7 cellular contexts compared by ENCODE assay signal in genomic region chr1:93661341-93661740, GRCh38. TPM values are rescaled to one million over a fixed set of nuclear protein-coding genes. Genes with fewer than 3 reads are reported as not detected.
A peak's percentile ranks its signal among the peaks of the same experiment; 100 is the strongest.
DNase-seq lines count a peak whose midpoint lies in the region; ATAC-seq and TF ChIP-seq lines count a peak whose summit lies in the region.
"Not testable (repeated sequence)": the region's sequence is repeated elsewhere in the genome, so short reads cannot be mapped to it uniquely, and the experiment has no call there.

No MANE protein-coding gene starts in this region.

- not testable (repeated sequence) for H3K4me3 ChIP-seq in HCT116 (replicated peaks in 1 of 2; ENCODE audit: low read depth in 1 of 2, low read length in 2 of 2); SJSA1; mammary epithelial cell (replicated peaks in 1 of 3; ENCODE audit: insufficient read depth in 1 of 3, low read depth in 2 of 3, low read length in 3 of 3); gastroesophageal sphincter; mesodermal cell (ENCODE audit: extremely low read depth, insufficient read depth, low read length, poor library complexity, severe bottlenecking); rectal smooth muscle tissue (ENCODE audit: low read length); testis

- H3K9me3 ChIP-seq in HCT116 (ENCODE audit: control insufficient read depth in 1 of 2, insufficient read depth in 1 of 2, low read depth in 1 of 2, low read length in 2 of 2); SJSA1 (replicated peaks); mammary epithelial cell (replicated peaks; ENCODE audit: insufficient read depth, low read length); gastroesophageal sphincter; mesodermal cell (ENCODE audit: control insufficient read depth, low read length); testis: not testable (repeated sequence)

- DNase-seq in HCT116 (ENCODE audit: low read depth, low spot score); SJSA1 (ENCODE audit: low read depth in 1 of 2, low spot score in 2 of 2); mammary epithelial cell; testis: not testable (repeated sequence)

- intact Hi-C loops in HCT116 (cut with micrococcal nuclease); mammary epithelial cell (cut with micrococcal nuclease); testis (cut with DNase I; ENCODE audit: low total_unique reads): not testable (repeated sequence)

- H3K9me2 ChIP-seq in HCT116 (ENCODE audit: insufficient read depth), result not testable (repeated sequence)

- in situ Hi-C loops in mammary epithelial cell (cut with MboI; ENCODE audit: low sequenced_read_pairs in 2 of 2), result not testable (repeated sequence)

- peak overlapping the region; percentile 39; the same call in 1 of the 2 replicates for H3K9ac ChIP-seq in HCT116 (ENCODE audit: low read length)
- H3K9ac ChIP-seq in mammary epithelial cell (ENCODE audit: insufficient read depth, low read length); rectal smooth muscle tissue (ENCODE audit: low read length): not testable (repeated sequence)

- RAD21 ChIA-PET in HCT116 (lab: Charles Lee; ENCODE audit: low non-redundant PET in 1 of 2, low total read pairs in 2 of 2, uncharacterized antibody in 2 of 2, unreplicated experiment in 2 of 2), result not testable (repeated sequence)

- peaks cover 44 to 53% of the 10 kb centered on the region in 2 experiments for H3K4me1 ChIP-seq in HCT116 (ENCODE audit: control insufficient read depth in 1 of 2, insufficient read depth in 2 of 2, low read length in 2 of 2)
- peaks cover 66% of the 10 kb centered on the region for H3K4me1 ChIP-seq in SJSA1 (replicated peaks)
- peaks cover 45% of the 10 kb centered on the region for H3K4me1 ChIP-seq in mammary epithelial cell (ENCODE audit: insufficient read depth, low read length)
- H3K4me1 ChIP-seq in gastroesophageal sphincter, result peaks cover 6 to 61% (median 14%) of the 10 kb centered on the region in 3 donors
- peaks cover 51% of the 10 kb centered on the region for H3K4me1 ChIP-seq in mesodermal cell (ENCODE audit: control insufficient read depth, insufficient read depth, low read length, poor library complexity, severe bottlenecking)
- peaks cover 20% of the 10 kb centered on the region for H3K4me1 ChIP-seq in rectal smooth muscle tissue (ENCODE audit: control insufficient read depth, insufficient read depth, low read length)
- H3K4me1 ChIP-seq in testis, result peaks cover 62% of the 10 kb centered on the region

- not testable (repeated sequence) for H2AFZ ChIP-seq in HCT116 (ENCODE audit: low read depth, low read length, poor library complexity, severe bottlenecking); mammary epithelial cell (ENCODE audit: low read depth, low read length)

- peak overlapping the region; percentile 58; the same call in 1 of the 2 replicates for H3K27ac ChIP-seq in HCT116 (ENCODE audit: low read depth, low read length)
- peak overlapping the region; percentile 97 for H3K27ac ChIP-seq in SJSA1
- peak overlapping the region; percentile 52 for H3K27ac ChIP-seq in mammary epithelial cell (ENCODE audit: insufficient read depth, low read depth, low read length)
- peak overlapping the region; percentile 70 to 78 (median 74) for H3K27ac ChIP-seq in gastroesophageal sphincter
- H3K27ac ChIP-seq in mesodermal cell (ENCODE audit: low read depth, low read length, severe bottlenecking), result peak overlapping the region; percentile 98
- peak overlapping the region; percentile 8 for H3K27ac ChIP-seq in rectal smooth muscle tissue (ENCODE audit: low read depth, low read length)
- peak overlapping the region; percentile 65 to 72 for H3K27ac ChIP-seq in testis

- CTCF ChIA-PET in HCT116 (lab: Charles Lee), result interaction anchor here (2.1 kb wide), 2 partner anchors 32 to 152 kb away, joined by 6 to 7 read pairs; no protein-coding TSS in a partner anchor
- CTCF ChIA-PET in mammary epithelial cell (lab: Charles Lee; ENCODE audit: low non-redundant PET), result not testable (repeated sequence)

- not testable (repeated sequence) for TF ChIP-seq RAD21 in HCT116 (IDR thresholded peaks at IDR 0.05; ENCODE audit: low read depth)

- H4K20me1 ChIP-seq in HCT116 (ENCODE audit: insufficient read depth), result not testable (repeated sequence)
- H4K20me1 ChIP-seq in mammary epithelial cell (ENCODE audit: insufficient read depth, low read length), result peaks cover 19% of the 10 kb centered on the region

- not testable (repeated sequence) for ATAC-seq in HCT116, gastroesophageal sphincter

- peak overlapping the region; percentile 67; the same call in 1 of the 2 replicates for H3K4me2 ChIP-seq in HCT116 (ENCODE audit: low read length)
- not testable (repeated sequence) for H3K4me2 ChIP-seq in mammary epithelial cell (ENCODE audit: insufficient read depth, low read depth, low read length)

- dilution Hi-C loops in mammary epithelial cell (cut with HindIII; ENCODE audit: low sequenced_read_pairs), result not testable (repeated sequence)

- not testable (repeated sequence) for BruUV-seq in HCT116 (replicated peaks; lab: Mats Ljungman, UMichigan); mammary epithelial cell (replicated peaks; lab: Mats Ljungman, UMichigan)

- H3K36me3 ChIP-seq in HCT116 (ENCODE audit: control insufficient read depth in 1 of 2, insufficient read depth in 2 of 2, low read length in 2 of 2), result peaks cover 0 to 38% of the 10 kb centered on the region in 2 experiments; a peak in 1 of 4 replicates
- peaks cover 71% of the 10 kb centered on the region for H3K36me3 ChIP-seq in SJSA1
- peaks cover 35% of the 10 kb centered on the region for H3K36me3 ChIP-seq in mammary epithelial cell (ENCODE audit: insufficient read depth, low read length)
- H3K36me3 ChIP-seq in gastroesophageal sphincter; rectal smooth muscle tissue (ENCODE audit: control insufficient read depth, insufficient read depth, low read length); testis (ENCODE audit: low read depth, missing control alignments): not testable (repeated sequence)
- H3K36me3 ChIP-seq in mesodermal cell (ENCODE audit: control insufficient read depth, insufficient read depth, low read length), result peaks cover 61% of the 10 kb centered on the region

- POLR2A ChIA-PET in HCT116 (lab: Charles Lee), result not testable (repeated sequence)

- WGBS in mammary epithelial cell (ENCODE audit: low coverage, missing lambda C conversion rate), result 93% methylated on average over 7 of the region's 9 CpGs
- WGBS in gastroesophageal sphincter (ENCODE audit: low coverage in 1 of 2), 2 donors, result 87 to 95% methylated on average over 4 to 6 of the region's 9 CpGs
- 96 to 97% methylated on average over 8 of the region's 9 CpGs for WGBS in mesodermal cell (ENCODE audit: insufficient coverage in 2 of 2), 2 experiments
- WGBS in testis, 2 donors, result 88 to 95% methylated on average over 9 of the region's 9 CpGs

- H3K27me3 ChIP-seq in HCT116 (ENCODE audit: insufficient read depth, low read length); SJSA1 (replicated peaks); mammary epithelial cell (ENCODE audit: insufficient read depth, low read length); gastroesophageal sphincter; rectal smooth muscle tissue (ENCODE audit: control insufficient read depth, insufficient read depth, low read length); testis: not testable (repeated sequence)

- not testable (repeated sequence) for TF ChIP-seq CTCF in HCT116 (IDR thresholded peaks at IDR 0.05 in 2 of 3, conservative IDR thresholded peaks at IDR 0.05 in 1 of 3; ENCODE audit: borderline replicate concordance in 1 of 3, insufficient read depth in 1 of 3, low read depth in 2 of 3, low read length in 2 of 3); mammary epithelial cell (conservative IDR thresholded peaks at IDR 0.05 in 1 of 2, IDR thresholded peaks at IDR 0.05 in 1 of 2; ENCODE audit: extremely low read depth in 1 of 2, insufficient read depth in 1 of 2, low read depth in 1 of 2, low read length in 2 of 2); gastroesophageal sphincter (IDR thresholded peaks at IDR 0.05); testis (IDR thresholded peaks at IDR 0.05)

- TF ChIP-seq EP300 in gastroesophageal sphincter (IDR thresholded peaks at IDR 0.05), result not testable (repeated sequence)

- not testable (repeated sequence) for TF ChIP-seq POLR2A in HCT116 (IDR thresholded peaks at IDR 0.05; ENCODE audit: borderline replicate concordance, extremely low read depth, insufficient read depth, insufficient read length); gastroesophageal sphincter (IDR thresholded peaks at IDR 0.05); testis (IDR thresholded peaks at IDR 0.05)

- peaks cover 96% of the 10 kb centered on the region for H3K79me2 ChIP-seq in HCT116 (ENCODE audit: insufficient read depth, low read length)
- H3K79me2 ChIP-seq in mammary epithelial cell (ENCODE audit: insufficient read depth, low read length), result peaks cover 99% of the 10 kb centered on the region

RNA-seq across cellular contexts. Expression of gene BCAR3, which starts 20.3 kb away (rescaled TPM):
- total RNA-seq in HCT116 (2021; ENCODE audit: unreplicated experiment) (24.5 TPM), mammary epithelial cell (100 to 1,000 TPM in 1 of 2 donors, 10 to 100 TPM in 1; 93.0 to 171 TPM), gastroesophageal sphincter (10 to 100 TPM; 33.9 to 40.2 (median 38.3) TPM), testis (10 to 100 TPM; 42.9 to 55.9 TPM)
- polyA plus RNA-seq in HCT116 (2012), result 43.6 and 47.9 TPM in 2 replicates
- total RNA-seq in SJSA1 (2014; rRNA removed; shearing (Covaris generic)), result 49.5 and 50.4 TPM in 2 replicates
- polyA plus RNA-seq in mammary epithelial cell (123 TPM), testis (ENCODE audit: insufficient read depth, low read depth, low replicate concordance) (23.2 TPM)
- polyA minus RNA-seq in mammary epithelial cell, result 185 TPM
- polyA plus RNA-seq in mesodermal cell (2013, experiment 1 of 2), result 38.3 TPM
- polyA plus RNA-seq in mesodermal cell (2013, experiment 2 of 2), result 40.0 TPM

Comparison
In these comparisons a context has a peak if more than half of its experiments do, and no peak if none do; other contexts are left out.
1. H3K27ac ChIP-seq: peak in every context shown above with its lines; median percentile 98 in mesodermal cell; 97 in SJSA1; 74 in gastroesophageal sphincter; 68 in testis; 58 in HCT116; 52 in mammary epithelial cell; 8 in rectal smooth muscle tissue.